ENCODE assay signal across 1 cellular context in genomic region chr1:169570172-169570574, GRCh38.
TF ChIP-seq lines count a peak whose summit lies in the region.

No MANE protein-coding gene starts in this region.

TF ChIP-seq in GM12878, 131 proteins besides CTCF, POLR2A, EP300 and RAD21:
- TF ChIP-seq, protein P1, sequence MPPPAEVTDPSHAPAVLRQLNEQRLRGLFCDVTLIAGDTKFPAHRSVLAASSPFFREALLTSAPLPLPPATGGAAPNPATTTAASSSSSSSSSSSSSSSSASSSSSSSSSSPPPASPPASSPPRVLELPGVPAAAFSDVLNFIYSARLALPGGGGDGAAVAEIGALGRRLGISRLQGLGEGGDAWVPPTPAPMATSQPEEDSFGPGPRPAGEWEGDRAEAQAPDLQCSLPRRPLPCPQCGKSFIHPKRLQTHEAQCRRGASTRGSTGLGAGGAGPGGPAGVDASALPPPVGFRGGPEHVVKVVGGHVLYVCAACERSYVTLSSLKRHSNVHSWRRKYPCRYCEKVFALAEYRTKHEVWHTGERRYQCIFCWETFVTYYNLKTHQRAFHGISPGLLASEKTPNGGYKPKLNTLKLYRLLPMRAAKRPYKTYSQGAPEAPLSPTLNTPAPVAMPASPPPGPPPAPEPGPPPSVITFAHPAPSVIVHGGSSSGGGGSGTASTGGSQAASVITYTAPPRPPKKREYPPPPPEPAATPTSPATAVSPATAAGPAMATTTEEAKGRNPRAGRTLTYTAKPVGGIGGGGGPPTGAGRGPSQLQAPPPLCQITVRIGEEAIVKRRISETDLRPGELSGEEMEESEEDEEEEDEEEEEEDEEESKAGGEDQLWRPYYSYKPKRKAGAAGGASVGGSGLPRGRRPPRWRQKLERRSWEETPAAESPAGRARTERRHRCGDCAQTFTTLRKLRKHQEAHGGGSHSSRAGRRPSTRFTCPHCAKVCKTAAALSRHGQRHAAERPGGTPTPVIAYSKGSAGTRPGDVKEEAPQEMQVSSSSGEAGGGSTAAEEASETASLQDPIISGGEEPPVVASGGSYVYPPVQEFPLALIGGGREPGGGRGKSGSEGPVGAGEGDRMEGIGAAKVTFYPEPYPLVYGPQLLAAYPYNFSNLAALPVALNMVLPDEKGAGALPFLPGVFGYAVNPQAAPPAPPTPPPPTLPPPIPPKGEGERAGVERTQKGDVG (CRISPR knock-in tag; IDR thresholded peaks at IDR 0.05) = no peak
- no peak for TF ChIP-seq HCFC1 (IDR thresholded peaks at IDR 0.05; ENCODE audit: low read length)
- TF ChIP-seq TCF7 (IDR thresholded peaks at IDR 0.05; ENCODE audit: borderline replicate concordance) = no peak
- TF ChIP-seq, protein P2, sequence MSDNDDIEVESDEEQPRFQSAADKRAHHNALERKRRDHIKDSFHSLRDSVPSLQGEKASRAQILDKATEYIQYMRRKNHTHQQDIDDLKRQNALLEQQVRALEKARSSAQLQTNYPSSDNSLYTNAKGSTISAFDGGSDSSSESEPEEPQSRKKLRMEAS (IDR thresholded peaks at IDR 0.05; ENCODE audit: low read depth, low read length) = no peak
- TF ChIP-seq CUX1 (IDR thresholded peaks at IDR 0.05; ENCODE audit: insufficient replicate concordance, low read depth, low read length) = no peak
- TF ChIP-seq, protein P3, sequence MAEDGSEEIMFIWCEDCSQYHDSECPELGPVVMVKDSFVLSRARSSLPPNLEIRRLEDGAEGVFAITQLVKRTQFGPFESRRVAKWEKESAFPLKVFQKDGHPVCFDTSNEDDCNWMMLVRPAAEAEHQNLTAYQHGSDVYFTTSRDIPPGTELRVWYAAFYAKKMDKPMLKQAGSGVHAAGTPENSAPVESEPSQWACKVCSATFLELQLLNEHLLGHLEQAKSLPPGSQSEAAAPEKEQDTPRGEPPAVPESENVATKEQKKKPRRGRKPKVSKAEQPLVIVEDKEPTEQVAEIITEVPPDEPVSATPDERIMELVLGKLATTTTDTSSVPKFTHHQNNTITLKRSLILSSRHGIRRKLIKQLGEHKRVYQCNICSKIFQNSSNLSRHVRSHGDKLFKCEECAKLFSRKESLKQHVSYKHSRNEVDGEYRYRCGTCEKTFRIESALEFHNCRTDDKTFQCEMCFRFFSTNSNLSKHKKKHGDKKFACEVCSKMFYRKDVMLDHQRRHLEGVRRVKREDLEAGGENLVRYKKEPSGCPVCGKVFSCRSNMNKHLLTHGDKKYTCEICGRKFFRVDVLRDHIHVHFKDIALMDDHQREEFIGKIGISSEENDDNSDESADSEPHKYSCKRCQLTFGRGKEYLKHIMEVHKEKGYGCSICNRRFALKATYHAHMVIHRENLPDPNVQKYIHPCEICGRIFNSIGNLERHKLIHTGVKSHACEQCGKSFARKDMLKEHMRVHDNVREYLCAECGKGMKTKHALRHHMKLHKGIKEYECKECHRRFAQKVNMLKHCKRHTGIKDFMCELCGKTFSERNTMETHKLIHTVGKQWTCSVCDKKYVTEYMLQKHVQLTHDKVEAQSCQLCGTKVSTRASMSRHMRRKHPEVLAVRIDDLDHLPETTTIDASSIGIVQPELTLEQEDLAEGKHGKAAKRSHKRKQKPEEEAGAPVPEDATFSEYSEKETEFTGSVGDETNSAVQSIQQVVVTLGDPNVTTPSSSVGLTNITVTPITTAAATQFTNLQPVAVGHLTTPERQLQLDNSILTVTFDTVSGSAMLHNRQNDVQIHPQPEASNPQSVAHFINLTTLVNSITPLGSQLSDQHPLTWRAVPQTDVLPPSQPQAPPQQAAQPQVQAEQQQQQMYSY (CRISPR knock-in tag; IDR thresholded peaks at IDR 0.05) = no peak
- TF ChIP-seq POLR2AphosphoS5 (IDR thresholded peaks at IDR 0.05; ENCODE audit: low read length) = no peak
- no peak for TF ChIP-seq MYC (IDR thresholded peaks at IDR 0.05; ENCODE audit: insufficient read depth, insufficient read length, insufficient replicate concordance, low read length, severe bottlenecking)
- TF ChIP-seq, protein P4, sequence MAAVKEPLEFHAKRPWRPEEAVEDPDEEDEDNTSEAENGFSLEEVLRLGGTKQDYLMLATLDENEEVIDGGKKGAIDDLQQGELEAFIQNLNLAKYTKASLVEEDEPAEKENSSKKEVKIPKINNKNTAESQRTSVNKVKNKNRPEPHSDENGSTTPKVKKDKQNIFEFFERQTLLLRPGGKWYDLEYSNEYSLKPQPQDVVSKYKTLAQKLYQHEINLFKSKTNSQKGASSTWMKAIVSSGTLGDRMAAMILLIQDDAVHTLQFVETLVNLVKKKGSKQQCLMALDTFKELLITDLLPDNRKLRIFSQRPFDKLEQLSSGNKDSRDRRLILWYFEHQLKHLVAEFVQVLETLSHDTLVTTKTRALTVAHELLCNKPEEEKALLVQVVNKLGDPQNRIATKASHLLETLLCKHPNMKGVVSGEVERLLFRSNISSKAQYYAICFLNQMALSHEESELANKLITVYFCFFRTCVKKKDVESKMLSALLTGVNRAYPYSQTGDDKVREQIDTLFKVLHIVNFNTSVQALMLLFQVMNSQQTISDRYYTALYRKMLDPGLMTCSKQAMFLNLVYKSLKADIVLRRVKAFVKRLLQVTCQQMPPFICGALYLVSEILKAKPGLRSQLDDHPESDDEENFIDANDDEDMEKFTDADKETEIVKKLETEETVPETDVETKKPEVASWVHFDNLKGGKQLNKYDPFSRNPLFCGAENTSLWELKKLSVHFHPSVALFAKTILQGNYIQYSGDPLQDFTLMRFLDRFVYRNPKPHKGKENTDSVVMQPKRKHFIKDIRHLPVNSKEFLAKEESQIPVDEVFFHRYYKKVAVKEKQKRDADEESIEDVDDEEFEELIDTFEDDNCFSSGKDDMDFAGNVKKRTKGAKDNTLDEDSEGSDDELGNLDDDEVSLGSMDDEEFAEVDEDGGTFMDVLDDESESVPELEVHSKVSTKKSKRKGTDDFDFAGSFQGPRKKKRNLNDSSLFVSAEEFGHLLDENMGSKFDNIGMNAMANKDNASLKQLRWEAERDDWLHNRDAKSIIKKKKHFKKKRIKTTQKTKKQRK (IDR thresholded peaks at IDR 0.05; ENCODE audit: low read depth, low read length) = no peak
- TF ChIP-seq FOS (IDR thresholded peaks at IDR 0.05; ENCODE audit: borderline replicate concordance, extremely low read depth, insufficient read length) = no peak
